ENCODE assay signal across 8 cellular contexts in genomic region chr3:9932843-9933560, GRCh38.
DNase-seq lines count a peak whose midpoint lies in the region; ATAC-seq lines count a peak whose summit lies in the region.

No MANE protein-coding gene starts in this region.

- ATAC-seq in GM19395 (IDR thresholded peaks at IDR 0.05; ENCODE audit: unreplicated experiment) (peak; percentile 65), HG03520 (IDR thresholded peaks at IDR 0.05; ENCODE audit: unreplicated experiment) (peak; percentile 67)

- no peaks in the 10 kb centered on the region for H3K9me3 ChIP-seq in muscle layer of duodenum (ENCODE audit: control insufficient read depth in 1 of 2, low read length in 2 of 2)

- no peaks in the 10 kb centered on the region for H3K27me3 ChIP-seq in muscle layer of duodenum (ENCODE audit: low read depth, low read length)

- peaks cover 15 to 21% of the 10 kb centered on the region in 2 donors for H3K4me1 ChIP-seq in muscle layer of duodenum (ENCODE audit: control insufficient read depth in 1 of 2, insufficient read depth in 2 of 2, low read length in 2 of 2)

- DNase-seq in COLO668 (lab: John Stamatoyannopoulos, UW; ENCODE audit: unreplicated experiment): peak; percentile 81
- DNase-seq in NOMO-1 treated with dmso at 0.1 percent for 144 hours (lab: John Stamatoyannopoulos, UW; ENCODE audit: unreplicated experiment): peak; percentile 81
- peak; percentile 91 for DNase-seq in activated CD8-positive, alpha-beta memory T cell treated with anti-CD3 and anti-CD28 coated beads, Interleukin-2, amount 50 U/mL, for 4 hours
- DNase-seq in epithelial cell of prostate (ENCODE audit: low read depth, low spot score): no peak
- peak; percentile 68 to 75 for DNase-seq in stimulated activated CD8-positive, alpha-beta memory T cell treated with anti-CD3 and anti-CD28 coated beads, Interleukin-7, amount 100 ng/mL, for 1 hour (ENCODE audit: low read depth in 2 of 2)

- H3K36me3 ChIP-seq in muscle layer of duodenum (ENCODE audit: control insufficient read depth in 1 of 2, insufficient read depth in 2 of 2, low read length in 2 of 2): peaks cover 32% of the 10 kb centered on the region in 2 donors

- peak overlapping the region; percentile 70 for H3K27ac ChIP-seq in epithelial cell of prostate
- peak overlapping the region; percentile 79 for H3K27ac ChIP-seq in muscle layer of duodenum (ENCODE audit: low read length)

- peak overlapping the region; percentile 81 to 88 for H3K4me3 ChIP-seq in muscle layer of duodenum (ENCODE audit: low read depth in 1 of 2, low read length in 2 of 2)
